In the genomic region with DNA sequence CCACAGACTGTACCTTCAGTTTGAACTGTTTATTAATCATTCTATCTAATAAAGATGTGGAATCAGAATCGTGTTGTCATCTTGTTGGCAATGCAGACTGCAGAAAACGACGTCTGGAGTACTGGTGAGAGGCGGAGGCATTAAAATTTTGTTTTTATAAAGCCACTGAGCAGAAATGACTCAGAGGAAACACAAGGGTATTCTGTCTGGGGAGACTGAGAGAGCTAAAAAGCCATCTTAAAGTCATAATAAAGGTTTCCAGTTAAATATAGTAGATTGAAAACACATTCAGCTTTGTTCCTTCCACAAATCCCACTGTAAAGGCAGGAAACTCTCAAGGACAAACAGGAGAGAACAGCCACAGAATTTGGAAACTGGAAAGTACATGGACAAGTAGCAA, we compare ENCODE assay signal across 14 cellular contexts.
A peak's percentile ranks its signal among the peaks of the same experiment; 100 is the strongest.
DNase-seq lines count a peak whose midpoint lies in the region; ATAC-seq and TF ChIP-seq lines count a peak whose summit lies in the region.
"Had no signal": no experiment of that assay in that cellular context is flagged by ENCODE, and none has a peak within 500 bp of the region (broad histone marks: within the 10 kb centered on the region; RNA-seq: fewer than 3 reads in every experiment).

No MANE protein-coding gene starts in this region.

- no peak for TF ChIP-seq CTCF in heart left ventricle (IDR thresholded peaks at IDR 0.05)
- no peak for TF ChIP-seq CTCF in ascending aorta (IDR thresholded peaks at IDR 0.05)

- H3K27me3 ChIP-seq in heart left ventricle (no peaks in the 10 kb centered on the region), ascending aorta (no peaks in the 10 kb centered on the region)
- H3K27me3 ChIP-seq: BLaER1 had no signal

- H3K4me3 ChIP-seq in heart left ventricle, result no peak overlapping the region
- no peak overlapping the region for H3K4me3 ChIP-seq in ascending aorta
- H3K4me3 ChIP-seq: BLaER1, left ventricle myocardium inferior had no signal

- peaks cover 0 to 25% (median 14%) of the 10 kb centered on the region in 12 donors for H3K9me3 ChIP-seq in heart left ventricle
- H3K9me3 ChIP-seq in ascending aorta, result peaks cover 11 to 13% of the 10 kb centered on the region in 2 donors

- TF ChIP-seq POLR2A in heart left ventricle (IDR thresholded peaks at IDR 0.05), result no peak

- H3K4me1 ChIP-seq in heart left ventricle, result peaks cover 0 to 11% (median 0%) of the 10 kb centered on the region in 12 donors
- H3K4me1 ChIP-seq in ascending aorta, result peaks cover 0 to 4% of the 10 kb centered on the region in 2 donors
- H3K4me1 ChIP-seq: left ventricle myocardium inferior had no signal

- DNase-seq in heart left ventricle (no peak), Right ventricle myocardium inferior (ENCODE audit: missing footprints) (no peak), ascending aorta (ENCODE audit: low spot score in 2 of 2) (no peak), glomerular endothelial cell (ENCODE audit: extremely low read depth, low read depth, low spot score) (peak; percentile 57), UCSD-AML1 (lab: John Stamatoyannopoulos, UW; ENCODE audit: unreplicated experiment) (no peak), Ammon's horn (ENCODE audit: low spot score) (no peak)
- DNase-seq: activated CD4-positive, alpha-beta T cell treated with anti-CD3 and anti-CD28 coated beads, Interleukin-2, amount 10 ng/mL, durations not matched to agents 24 days and 14 days; activated gamma-delta T cell treated with Interleukin-2 at 50 U/mL for 16 hours; glutamatergic neuron; left ventricle myocardium inferior; T-cell had no signal

- ATAC-seq in heart left ventricle, result peak in 3 of 4 donors; percentile 34 to 80 (median 42)
- ATAC-seq in Right ventricle myocardium inferior, result no peak
- no peak for ATAC-seq in GM21528 (IDR thresholded peaks at IDR 0.05; ENCODE audit: low FRiP score, unreplicated experiment)
- no peak for ATAC-seq in GM21381 (IDR thresholded peaks at IDR 0.05; ENCODE audit: unreplicated experiment)
- ATAC-seq: T-cell had no signal

- 57 to 71% (median 63%) methylated on average over 4 of the region's 4 CpGs for WGBS in heart left ventricle, 4 donors

- intact Hi-C loops in heart left ventricle (cut with DNase I), result no loop called here
- intact Hi-C loops in Right ventricle myocardium inferior (cut with DNase I), result no loop called here
- intact Hi-C loops in ascending aorta (cut with DNase I), result no loop called here

- H3K27ac ChIP-seq in heart left ventricle (peak overlapping the region in 4 of 12 donors; percentile 6 to 55 (median 45)), ascending aorta (peak overlapping the region; percentile 24 to 36)
- H3K27ac ChIP-seq: BLaER1, left ventricle myocardium inferior had no signal

- H3K36me3 ChIP-seq in heart left ventricle (peaks cover 0 to 2% (median 0%) of the 10 kb centered on the region in 9 donors), ascending aorta (peaks cover 0 to 3% of the 10 kb centered on the region in 2 donors)

Comparison
In these comparisons a context has a peak if more than half of its experiments do, and no peak if none do; other contexts are left out.
1. ATAC-seq: peak in heart left ventricle (3 of 4); none in Right ventricle myocardium inferior (single experiment), GM21528 (single experiment) and GM21381 (single experiment).